8 cellular contexts compared by ENCODE assay signal in the genomic region with DNA sequence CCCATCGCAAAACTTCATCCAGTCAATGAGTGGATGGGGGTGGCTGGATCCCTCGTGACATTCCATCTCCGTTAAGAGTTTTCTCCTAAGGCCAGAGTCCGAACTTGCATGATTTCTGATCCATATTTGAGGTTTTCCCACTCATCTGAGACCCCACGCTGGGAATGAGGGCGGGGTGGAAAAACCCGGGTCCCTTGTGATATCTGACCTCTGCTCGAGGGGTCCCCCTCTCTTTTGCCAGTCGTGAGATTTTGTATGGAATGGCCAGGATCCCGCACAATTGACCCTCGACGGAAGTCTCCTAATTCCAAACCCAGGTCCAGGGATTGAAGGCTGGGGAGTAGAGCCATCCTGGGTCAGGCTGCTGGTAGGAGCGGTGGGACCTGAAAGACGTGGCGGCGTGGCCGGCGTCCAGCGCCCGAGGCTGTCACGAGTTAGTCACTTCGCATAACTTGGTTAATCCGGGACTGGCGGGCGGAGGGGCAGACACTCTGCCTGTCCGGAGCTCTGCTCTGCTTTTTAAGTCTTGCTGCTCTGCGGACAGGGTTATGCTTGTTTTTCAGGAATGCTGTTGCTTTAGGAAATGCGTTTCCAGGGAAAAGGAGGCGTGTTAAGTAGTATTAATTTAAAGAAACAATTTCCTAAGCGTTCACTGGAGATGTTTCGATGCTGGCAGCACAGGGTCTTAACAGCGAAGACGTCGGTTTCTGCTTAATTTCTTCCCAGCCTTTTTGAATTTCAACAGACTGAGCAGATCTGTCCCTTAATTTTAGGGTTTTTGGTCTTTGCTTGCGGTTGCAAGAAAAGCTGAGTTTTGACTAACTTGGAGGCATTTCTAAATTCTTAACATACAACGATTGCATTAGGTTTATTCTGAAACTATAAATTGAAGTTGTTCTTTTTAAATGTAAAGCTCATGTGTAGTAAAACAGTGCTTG. TPM values are rescaled to one million over a fixed set of nuclear protein-coding genes. Genes with fewer than 3 reads are reported as not detected.
DNase-seq lines count a peak whose midpoint lies in the region; ATAC-seq and TF ChIP-seq lines count a peak whose summit lies in the region.

No MANE protein-coding gene starts in this region.

- peak overlapping the region; percentile 99 for H2AFZ ChIP-seq in mammary epithelial cell (ENCODE audit: low read depth, low read length)

- DNase-seq in SKM-1 treated with dmso at 0.1 percent for 144 hours (lab: John Stamatoyannopoulos, UW; ENCODE audit: unreplicated experiment) (peak; percentile 4), SKM-1 (lab: John Stamatoyannopoulos, UW; ENCODE audit: unreplicated experiment) (no peak), HK-2 (ENCODE audit: unreplicated experiment) (peak; percentile 61), T-helper 9 cell (peak; percentile 8), mammary epithelial cell (peak; percentile 84)

- CTCF ChIA-PET in mammary epithelial cell (lab: Charles Lee; ENCODE audit: low non-redundant PET), result interaction anchor here (0.5 kb wide), 1 partner anchor 23 kb away, joined by 6 read pairs; no protein-coding TSS in a partner anchor

- in situ Hi-C loops in mammary epithelial cell (cut with MboI; ENCODE audit: low sequenced_read_pairs in 2 of 2), result no loop called here

- H3K27ac ChIP-seq in mammary epithelial cell (ENCODE audit: insufficient read depth, low read depth, low read length) (peak overlapping the region; percentile 88), iPS-20b (ENCODE audit: low read length) (peak overlapping the region; percentile 86)

- H4K20me1 ChIP-seq in mammary epithelial cell (ENCODE audit: insufficient read depth, low read length), result no peaks in the 10 kb centered on the region

- no peaks in the 10 kb centered on the region for H3K27me3 ChIP-seq in mammary epithelial cell (ENCODE audit: insufficient read depth, low read length)
- no peaks in the 10 kb centered on the region for H3K27me3 ChIP-seq in iPS-20b (ENCODE audit: insufficient read depth, low read length)
- H3K27me3 ChIP-seq in skeletal muscle satellite cell (ENCODE audit: control insufficient read depth, insufficient read depth, low read length), result no peaks in the 10 kb centered on the region

- peak overlapping the region; percentile 65 to 80 (median 70) for H3K4me3 ChIP-seq in mammary epithelial cell (replicated peaks in 1 of 3; ENCODE audit: insufficient read depth in 1 of 3, low read depth in 2 of 3, low read length in 3 of 3)
- H3K4me3 ChIP-seq in iPS-20b (ENCODE audit: low read length), result peak overlapping the region; percentile 97
- H3K4me3 ChIP-seq in skeletal muscle satellite cell (ENCODE audit: low read length), result peak overlapping the region; percentile 85

- no TSS peak for BruUV-seq in mammary epithelial cell (replicated peaks; lab: Mats Ljungman, UMichigan)

- peak overlapping the region; percentile 94 for H3K4me2 ChIP-seq in mammary epithelial cell (ENCODE audit: insufficient read depth, low read depth, low read length)
- H3K4me2 ChIP-seq in skeletal muscle satellite cell (ENCODE audit: low read length), result peak overlapping the region; percentile 95

- peaks cover 39% of the 10 kb centered on the region for H3K4me1 ChIP-seq in mammary epithelial cell (ENCODE audit: insufficient read depth, low read length)
- H3K4me1 ChIP-seq in iPS-20b (ENCODE audit: insufficient read depth, low read length), result peaks cover 6% of the 10 kb centered on the region; the same call in 1 of the 2 replicates
- H3K4me1 ChIP-seq in skeletal muscle satellite cell (ENCODE audit: control insufficient read depth, insufficient read depth, low read length), result peaks cover 40% of the 10 kb centered on the region

- H3K9ac ChIP-seq in mammary epithelial cell (ENCODE audit: insufficient read depth, low read length) (peak overlapping the region; percentile 96), iPS-20b (ENCODE audit: low read depth, low read length) (peak overlapping the region; percentile 97), skeletal muscle satellite cell (ENCODE audit: low read depth, low read length) (peak overlapping the region; percentile 99)

- H3K9me3 ChIP-seq in mammary epithelial cell (replicated peaks; ENCODE audit: insufficient read depth, low read length) (no peaks in the 10 kb centered on the region), iPS-20b (ENCODE audit: insufficient read depth, low read depth, low read length) (no peaks in the 10 kb centered on the region), skeletal muscle satellite cell (replicated peaks; ENCODE audit: low read length) (no peaks in the 10 kb centered on the region)

- intact Hi-C loops in mammary epithelial cell (cut with micrococcal nuclease), result no loop called here

- WGBS in mammary epithelial cell (ENCODE audit: low coverage, missing lambda C conversion rate), result 3% methylated on average over 35 of the region's 36 CpGs

- no peak for ATAC-seq in GM18870 (IDR thresholded peaks at IDR 0.05; ENCODE audit: unreplicated experiment)

- TF ChIP-seq CTCF in mammary epithelial cell (conservative IDR thresholded peaks at IDR 0.05 in 1 of 2, IDR thresholded peaks at IDR 0.05 in 1 of 2; ENCODE audit: extremely low read depth in 1 of 2, insufficient read depth in 1 of 2, low read depth in 1 of 2, low read length in 2 of 2), result no peak

- dilution Hi-C loops in mammary epithelial cell (cut with HindIII; ENCODE audit: low sequenced_read_pairs), result no loop called here

- peaks cover 3% of the 10 kb centered on the region for H3K36me3 ChIP-seq in mammary epithelial cell (ENCODE audit: insufficient read depth, low read length)
- no peaks in the 10 kb centered on the region for H3K36me3 ChIP-seq in iPS-20b (ENCODE audit: insufficient read depth, low read depth, low read length)
- no peaks in the 10 kb centered on the region for H3K36me3 ChIP-seq in skeletal muscle satellite cell (ENCODE audit: insufficient read depth, low read length)

- H3K79me2 ChIP-seq in mammary epithelial cell (ENCODE audit: insufficient read depth, low read length), result peaks cover 71% of the 10 kb centered on the region

RNA-seq across cellular contexts. Expression of gene GOLGA4, which starts 1.0 kb away (rescaled TPM):
- 10 to 100 TPM; 61.8 to 84.2 TPM for total RNA-seq in mammary epithelial cell
- polyA plus RNA-seq in mammary epithelial cell, result 18.6 TPM
- 46.5 TPM for polyA minus RNA-seq in mammary epithelial cell
- 36.9 and 48.7 TPM in 2 replicates for total RNA-seq in skeletal muscle satellite cell (2012; rRNA removed)
